ENCODE assay signal across 13 cellular contexts in genomic region chr11:86274503-86274902, GRCh38. TPM values are rescaled to one million over a fixed set of nuclear protein-coding genes. Genes with fewer than 3 reads are reported as not detected.
A peak's percentile ranks its signal among the peaks of the same experiment; 100 is the strongest.
DNase-seq lines count a peak whose midpoint lies in the region; ATAC-seq and TF ChIP-seq lines count a peak whose summit lies in the region.
"Had no signal": no experiment of that assay in that cellular context is flagged by ENCODE, and none has a peak within 500 bp of the region (broad histone marks: within the 10 kb centered on the region; RNA-seq: fewer than 3 reads in every experiment).

No MANE protein-coding gene starts in this region.

- no peaks in the 10 kb centered on the region for H3K9me3 Mint-ChIP-seq in chondrocyte (ENCODE audit: low read depth)
- peaks cover 3% of the 10 kb centered on the region for H3K9me3 Mint-ChIP-seq in progenitor cell of endocrine pancreas (ENCODE audit: low read depth)
- H3K9me3 Mint-ChIP-seq: immature natural killer cell had no signal

- H3K4me1 ChIP-seq in Peyer's patch, result no peaks in the 10 kb centered on the region

- H3K36me3 ChIP-seq in Peyer's patch, result peaks cover 0 to 36% (median 0%) of the 10 kb centered on the region in 3 donors

- H3K27ac Mint-ChIP-seq in chondrocyte (ENCODE audit: unreplicated experiment) (no peak overlapping the region), progenitor cell of endocrine pancreas (no peak overlapping the region)
- H3K27ac Mint-ChIP-seq: T-cell had no signal

- TF ChIP-seq POLR2A in NB4 (IDR thresholded peaks at IDR 0.05; ENCODE audit: extremely low read depth, insufficient read length) (no peak), Peyer's patch (IDR thresholded peaks at IDR 0.05) (no peak)

- no peaks in the 10 kb centered on the region for H3K27me3 Mint-ChIP-seq in chondrocyte (ENCODE audit: low read depth)
- no peaks in the 10 kb centered on the region for H3K27me3 Mint-ChIP-seq in progenitor cell of endocrine pancreas
- H3K27me3 Mint-ChIP-seq: T-cell had no signal

- H3K4me3 ChIP-seq in NB4 (ENCODE audit: low read depth, low read length) (no peak overlapping the region), Peyer's patch (no peak overlapping the region)
- H3K4me3 ChIP-seq: GM23248, skin epidermis had no signal

- DNase-seq in DMS53 (lab: John Stamatoyannopoulos, UW) (peak; percentile 46), DMS53 treated with DMSO at 0.1 percent for 48 hours (lab: John Stamatoyannopoulos, UW; ENCODE audit: unreplicated experiment) (no peak), NB4 (ENCODE audit: low read depth) (peak; percentile 31), chondrocyte (ENCODE audit: low spot score) (no peak), progenitor cell of endocrine pancreas (ENCODE audit: low spot score, unreplicated experiment) (no peak), Peyer's patch (no peak), NCI-H2171 treated with DMSO at 0.1 percent for 48 hours (lab: John Stamatoyannopoulos, UW) (no peak)
- DNase-seq: GM23248, NCI-H510A treated with DMSO at 0.1 percent for 48 hours, T-cell had no signal

- ATAC-seq in HG03439 (IDR thresholded peaks at IDR 0.05; ENCODE audit: unreplicated experiment), result no peak
- ATAC-seq: T-cell had no signal

- TF ChIP-seq CTCF in NB4 (IDR thresholded peaks at IDR 0.05; ENCODE audit: low read depth, low read length), result peak; percentile 47
- peak; percentile 36 for TF ChIP-seq CTCF in chondrocyte (IDR thresholded peaks at IDR 0.05)
- TF ChIP-seq CTCF in progenitor cell of endocrine pancreas (IDR thresholded peaks at IDR 0.05; ENCODE audit: unreplicated experiment), result peak; percentile 22
- peak in 1 of 6 experiments; percentile 2 for TF ChIP-seq CTCF in Peyer's patch (IDR thresholded peaks at IDR 0.05)

- H3K9me3 ChIP-seq in Peyer's patch, result no peaks in the 10 kb centered on the region

- H3K4me1 Mint-ChIP-seq in chondrocyte (ENCODE audit: low read depth) (no peaks in the 10 kb centered on the region), progenitor cell of endocrine pancreas (ENCODE audit: low read depth) (peaks cover 3% of the 10 kb centered on the region)

- H3K27me3 ChIP-seq in Peyer's patch, result no peaks in the 10 kb centered on the region

- H3K27ac ChIP-seq in Peyer's patch, result no peak overlapping the region
- H3K27ac ChIP-seq: GM23248, skin epidermis had no signal

- H3K4me3 Mint-ChIP-seq in chondrocyte (ENCODE audit: unreplicated experiment), result no peak overlapping the region
- H3K4me3 Mint-ChIP-seq in progenitor cell of endocrine pancreas (ENCODE audit: low read depth), result no peak overlapping the region
- H3K4me3 Mint-ChIP-seq: immature natural killer cell, T-cell had no signal

- H3K36me3 Mint-ChIP-seq in chondrocyte (ENCODE audit: low read depth), result peaks cover 27% of the 10 kb centered on the region
- H3K36me3 Mint-ChIP-seq in progenitor cell of endocrine pancreas (ENCODE audit: insufficient read depth), result peaks cover 36% of the 10 kb centered on the region

RNA-seq across cellular contexts. Expression of gene HIKESHI, which starts 27.5 kb away (rescaled TPM):
- total RNA-seq in chondrocyte, result 32.1 to 39.4 TPM (median 34.5 TPM) in 3 replicates
- total RNA-seq in progenitor cell of endocrine pancreas, result 50.8 and 53.6 TPM in 2 replicates
- 10 to 100 TPM in 3 of 4 donors, 1 to 10 TPM in 1; 9.1 to 19.4 (median 15.6) TPM for total RNA-seq in Peyer's patch

RNA-seq across cellular contexts. Expression of gene EED, which starts 29.9 kb away (rescaled TPM):
- 13.8 to 22.8 TPM (median 14.1 TPM) in 3 replicates for total RNA-seq in chondrocyte
- 33.5 and 34.6 TPM in 2 replicates for total RNA-seq in progenitor cell of endocrine pancreas
- total RNA-seq in Peyer's patch, result 10 to 100 TPM; 15.7 to 26.4 (median 20.7) TPM

Comparison
In these comparisons a context has a peak if more than half of its experiments do, and no peak if none do; other contexts are left out.
1. DNase-seq: peak in DMS53 (single experiment) and NB4 (single experiment); none in DMS53 treated with DMSO at 0.1 percent for 48 hours (single experiment), chondrocyte (single experiment), progenitor cell of endocrine pancreas (single experiment), Peyer's patch (0 of 3) and NCI-H2171 treated with DMSO at 0.1 percent for 48 hours (single experiment).